1 cellular context compared by ENCODE assay signal in genomic region chr2:205954707-205955106, GRCh38.
TF ChIP-seq lines count a peak whose summit lies in the region.

No MANE protein-coding gene starts in this region.

TF ChIP-seq in GM23338, 12 proteins besides CTCF, POLR2A, EP300 and RAD21 (continued from another document):
- no peak for TF ChIP-seq ZNF462 (CRISPR knock-in tag; IDR thresholded peaks at IDR 0.05)
- no peak for TF ChIP-seq ETS1 (IDR thresholded peaks at IDR 0.05)
- no peak for TF ChIP-seq POLR2AphosphoS5 (IDR thresholded peaks at IDR 0.05; ENCODE audit: low read depth)
- no peak for TF ChIP-seq ZNF331 (CRISPR knock-in tag; IDR thresholded peaks at IDR 0.05; ENCODE audit: low read depth)
- no peak for TF ChIP-seq CREB1 (CRISPR knock-in tag; IDR thresholded peaks at IDR 0.05; ENCODE audit: low read depth)
- no peak for TF ChIP-seq REST (IDR thresholded peaks at IDR 0.05; ENCODE audit: unreplicated experiment)
- no peak for TF ChIP-seq ZNF114 (CRISPR knock-in tag; IDR thresholded peaks at IDR 0.05)
- TF ChIP-seq NANOG (IDR thresholded peaks at IDR 0.05; ENCODE audit: borderline replicate concordance): no peak
- TF ChIP-seq EZH2 (IDR thresholded peaks at IDR 0.05; ENCODE audit: low read depth, unreplicated experiment): no peak
- TF ChIP-seq STAT1 (IDR thresholded peaks at IDR 0.05; ENCODE audit: unreplicated experiment): no peak
